ENCODE assay signal across 13 cellular contexts in genomic region chr19:50722248-50723013, GRCh38. TPM values are rescaled to one million over a fixed set of nuclear protein-coding genes. Genes with fewer than 3 reads are reported as not detected.
A peak's percentile ranks its signal among the peaks of the same experiment; 100 is the strongest.
DNase-seq lines count a peak whose midpoint lies in the region; ATAC-seq and TF ChIP-seq lines count a peak whose summit lies in the region.
"Had no signal": no experiment of that assay in that cellular context is flagged by ENCODE, and none has a peak within 500 bp of the region (broad histone marks: within the 10 kb centered on the region; RNA-seq: fewer than 3 reads in every experiment).

No MANE protein-coding gene starts in this region.

- no peaks in the 10 kb centered on the region for H3K9me3 ChIP-seq in heart right ventricle
- H3K9me3 ChIP-seq in mucosa of rectum (ENCODE audit: control insufficient read depth in 2 of 2, low read length in 2 of 2) = no peaks in the 10 kb centered on the region
- H3K9me3 ChIP-seq in vagina = no peaks in the 10 kb centered on the region
- H3K9me3 ChIP-seq: BE2C had no signal

- TF ChIP-seq POLR2A in vagina (IDR thresholded peaks at IDR 0.05) = no peak

- POLR2A ChIA-PET in MCF 10A (lab: Yijun Ruan, JAX) = no interaction called here

- H3K4me3 Mint-ChIP-seq in MCF 10A (ENCODE audit: unreplicated experiment) = peak overlapping the region; percentile 35

- H3K27ac ChIP-seq in heart right ventricle = peak overlapping the region in 9 of 10 donors; percentile 46 to 79 (median 71)
- peak overlapping the region; percentile 35 to 52 for H3K27ac ChIP-seq in mucosa of rectum (ENCODE audit: low read depth in 2 of 2, low read length in 2 of 2)
- peak overlapping the region; percentile 75 for H3K27ac ChIP-seq in vagina

- TF ChIP-seq CTCF in heart right ventricle (IDR thresholded peaks at IDR 0.05) = no peak
- TF ChIP-seq CTCF in MCF 10A (IDR thresholded peaks at IDR 0.05; ENCODE audit: unreplicated experiment) = no peak
- TF ChIP-seq CTCF in vagina (IDR thresholded peaks at IDR 0.05) = no peak

- H3K27me3 Mint-ChIP-seq in MCF 10A (ENCODE audit: insufficient read depth, unreplicated experiment) = peaks cover 3% of the 10 kb centered on the region

- no peak for DNase-seq in heart right ventricle
- no peak for DNase-seq in cardiac septum (ENCODE audit: low spot score)
- DNase-seq in MCF 10A (ENCODE audit: unreplicated experiment) = no peak
- DNase-seq in vagina (ENCODE audit: extremely low spot score in 2 of 2) = no peak
- no peak for DNase-seq in amniotic stem cell (lab: John Stamatoyannopoulos, UW)
- no peak for DNase-seq in NCI-H748 treated with DMSO at 0.1 percent for 48 hours (lab: John Stamatoyannopoulos, UW)
- no peak for DNase-seq in NCI-H446 (lab: John Stamatoyannopoulos, UW)
- DNase-seq: activated CD8-positive, alpha-beta memory T cell treated with anti-CD3 and anti-CD28 coated beads for 24 hours; BE2C; NCI-H1436 had no signal

- H3K4me1 ChIP-seq in heart right ventricle (peaks cover 3 to 41% (median 25%) of the 10 kb centered on the region in 9 donors), mucosa of rectum (ENCODE audit: control insufficient read depth in 2 of 2, insufficient read depth in 2 of 2, low read length in 2 of 2) (peaks cover 3 to 11% of the 10 kb centered on the region in 2 donors), vagina (peaks cover 53% of the 10 kb centered on the region)

- peaks cover 0 to 93% (median 71%) of the 10 kb centered on the region in 7 donors for H3K27me3 ChIP-seq in heart right ventricle
- H3K27me3 ChIP-seq in mucosa of rectum (ENCODE audit: control insufficient read depth in 2 of 2, insufficient read depth in 2 of 2, low read length in 2 of 2) = peaks cover 24 to 30% of the 10 kb centered on the region in 2 donors
- no peaks in the 10 kb centered on the region for H3K27me3 ChIP-seq in vagina

- CTCF ChIA-PET in MCF 10A (lab: Yijun Ruan, JAX) = interaction anchor here (0.5 to 0.6 kb wide), 2 partner anchors 18 to 179 kb away, joined by 3 read pairs; no protein-coding TSS in a partner anchor

- H3K27ac Mint-ChIP-seq in MCF 10A (ENCODE audit: low read depth, unreplicated experiment) = no peak overlapping the region

- peak overlapping the region in 8 of 10 donors; percentile 58 to 64 (median 60) for H3K4me3 ChIP-seq in heart right ventricle
- H3K4me3 ChIP-seq in mucosa of rectum (ENCODE audit: low read length in 2 of 2) = peak overlapping the region in 1 of 2 donors; percentile 26
- H3K4me3 ChIP-seq in vagina = peak overlapping the region; percentile 72 to 78

- H3K9ac ChIP-seq in mucosa of rectum (ENCODE audit: low read depth in 1 of 2, low read length in 2 of 2) = no peak overlapping the region

- BruUV-seq in MCF 10A (replicated peaks; lab: Mats Ljungman, UMichigan) = no TSS peak

- intact Hi-C loops in heart right ventricle (cut with DNase I) = no loop called here
- intact Hi-C loops in cardiac septum (cut with DNase I) = loop anchor here (10.0 kb wide), 1 partner anchor 202 kb away; no protein-coding TSS in a partner anchor
- intact Hi-C loops in MCF 10A (cut with micrococcal nuclease) = no loop called here
- intact Hi-C loops in vagina (cut with DNase I) = no loop called here

- H3K36me3 Mint-ChIP-seq in MCF 10A (ENCODE audit: insufficient read depth, unreplicated experiment) = no peaks in the 10 kb centered on the region

- no peak for ATAC-seq in heart right ventricle

- no peaks in the 10 kb centered on the region for H3K36me3 ChIP-seq in heart right ventricle
- H3K36me3 ChIP-seq in mucosa of rectum (ENCODE audit: control insufficient read depth in 2 of 2, insufficient read depth in 2 of 2, low read length in 2 of 2) = no peaks in the 10 kb centered on the region
- H3K36me3 ChIP-seq in vagina = no peaks in the 10 kb centered on the region
- H3K36me3 ChIP-seq: BE2C had no signal

- peaks cover 7% of the 10 kb centered on the region for H3K4me1 Mint-ChIP-seq in MCF 10A (ENCODE audit: insufficient read depth, unreplicated experiment)

- no peaks in the 10 kb centered on the region for H3K9me3 Mint-ChIP-seq in MCF 10A (ENCODE audit: unreplicated experiment)

- WGBS in heart right ventricle, 2 donors = 41 to 45% methylated on average over 15 of the region's 15 CpGs

RNA-seq across cellular contexts. Expression of gene CLEC11A, which starts 0.7 kb away (rescaled TPM):
- 10 to 100 TPM in 1 of 10 donors, 1 to 10 TPM in 9; 2.3 to 11.9 (median 3.8) TPM for total RNA-seq in heart right ventricle
- polyA plus RNA-seq in heart right ventricle = 10 to 100 TPM in 1 of 2 donors, 1 to 10 TPM in 1; 5.6 to 12.9 TPM
- total RNA-seq in cardiac septum = 5.1 TPM
- total RNA-seq in MCF 10A (2022) = 2.4 and 2.8 TPM in 2 replicates
- 25.0 TPM for total RNA-seq in vagina

RNA-seq across cellular contexts. Expression of gene SHANK1, which starts 2.8 kb away (rescaled TPM):
- 1 to 10 TPM in 2 of 10 donors, under 1 TPM in 7, not detected in 1; 0.23 to 1.5 (median 0.59) TPM for total RNA-seq in heart right ventricle
- under 1 TPM; 0.07 to 0.17 TPM for polyA plus RNA-seq in heart right ventricle
- 1.3 TPM for total RNA-seq in cardiac septum
- 0.10 and 0.44 TPM in 2 replicates for total RNA-seq in MCF 10A (2022)
- 0.98 TPM for total RNA-seq in vagina

RNA-seq across cellular contexts. Expression of gene GPR32, which starts 47.8 kb away (rescaled TPM):
- total RNA-seq in heart right ventricle (not detected), cardiac septum (not detected), MCF 10A (2022) (not detected in 2 replicates), vagina (not detected)
- polyA plus RNA-seq in heart right ventricle = not detected
- total RNA-seq: mucosa of gallbladder, urinary bladder had no signal
- polyA plus RNA-seq: urinary bladder had no signal
